ENCODE assay signal across 8 cellular contexts in genomic region chr10:26881600-26882331, GRCh38. TPM values are rescaled to one million over a fixed set of nuclear protein-coding genes. Genes with fewer than 3 reads are reported as not detected.
DNase-seq lines count a peak whose midpoint lies in the region; ATAC-seq, FAIRE-seq and TF ChIP-seq lines count a peak whose summit lies in the region.

No MANE protein-coding gene starts in this region.

- TF ChIP-seq CTCF in MCF 10A (IDR thresholded peaks at IDR 0.05; ENCODE audit: unreplicated experiment): peak; percentile 62
- peak; percentile 77 for TF ChIP-seq CTCF in kidney (IDR thresholded peaks at IDR 0.05; ENCODE audit: borderline replicate concordance, extremely low read depth, insufficient read depth)
- TF ChIP-seq CTCF in thyroid gland (IDR thresholded peaks at IDR 0.05): peak; percentile 18 to 87 (median 73)

- no peak overlapping the region for H3K27ac ChIP-seq in kidney (ENCODE audit: low read depth in 2 of 2, low read length in 2 of 2)
- H3K27ac ChIP-seq in thyroid gland: no peak overlapping the region

- H3K4me1 ChIP-seq in kidney (ENCODE audit: control insufficient read depth in 1 of 2, insufficient read depth in 1 of 2, low read depth in 1 of 2, low read length in 2 of 2) (no peaks in the 10 kb centered on the region), thyroid gland (no peaks in the 10 kb centered on the region)

- CTCF ChIA-PET in MCF 10A (lab: Yijun Ruan, JAX): interaction anchor here (0.6 to 9.4 kb wide), 34 partner anchors 9 to 548 kb away, joined by 3 to 144 read pairs (median 3); no protein-coding TSS in a partner anchor

- H3K4me1 Mint-ChIP-seq in MCF 10A (ENCODE audit: insufficient read depth, unreplicated experiment): peaks cover 14% of the 10 kb centered on the region

- H3K9ac ChIP-seq in kidney (ENCODE audit: low read length in 2 of 2): no peak overlapping the region

- 12 to 13% methylated on average over 10 of the region's 10 CpGs for WGBS in thyroid gland, 2 donors

- peak; percentile 66 for ATAC-seq in HG03280 (IDR thresholded peaks at IDR 0.05; ENCODE audit: unreplicated experiment)
- no peak for ATAC-seq in HG03520 (IDR thresholded peaks at IDR 0.05; ENCODE audit: unreplicated experiment)

- no peaks in the 10 kb centered on the region for H3K36me3 Mint-ChIP-seq in MCF 10A (ENCODE audit: insufficient read depth, unreplicated experiment)

- H3K4me3 ChIP-seq in kidney (ENCODE audit: low read length in 2 of 2) (no peak overlapping the region), thyroid gland (replicated peaks in 1 of 3) (no peak overlapping the region)

- intact Hi-C loops in MCF 10A (cut with micrococcal nuclease) (loop anchor here (1.0 to 5.0 kb wide), 5 partner anchors 20 to 546 kb away; no protein-coding TSS in a partner anchor), kidney (cut with DNase I) (no loop called here), thyroid gland (cut with DNase I) (no loop called here)

- DNase-seq in A172 (ENCODE audit: low spot score) (peak; percentile 51), GM04504 (ENCODE audit: low read depth) (peak; percentile 37), NCI-H69 (lab: John Stamatoyannopoulos, UW) (peak; percentile 68), MCF 10A (ENCODE audit: unreplicated experiment) (peak; percentile 77), kidney (no peak), thyroid gland (no peak)

- no peak for TF ChIP-seq POLR2A in thyroid gland (IDR thresholded peaks at IDR 0.05)

- POLR2A ChIA-PET in MCF 10A (lab: Yijun Ruan, JAX): interaction anchor here (1.1 to 2.7 kb wide), 5 partner anchors 12 to 185 kb away, joined by 7 to 19 read pairs (median 7); partner anchors contain the start of genes ABI1 and PDSS1

- H3K9me3 ChIP-seq in kidney (ENCODE audit: control insufficient read depth in 1 of 2, low read length in 2 of 2) (no peaks in the 10 kb centered on the region), thyroid gland (no peaks in the 10 kb centered on the region)

- no TSS peak for BruUV-seq in MCF 10A (replicated peaks; lab: Mats Ljungman, UMichigan)

- H3K27me3 Mint-ChIP-seq in MCF 10A (ENCODE audit: insufficient read depth, unreplicated experiment): peaks cover 21% of the 10 kb centered on the region

- H3K9me3 Mint-ChIP-seq in MCF 10A (ENCODE audit: unreplicated experiment): no peaks in the 10 kb centered on the region

- no peak overlapping the region for H3K27ac Mint-ChIP-seq in MCF 10A (ENCODE audit: low read depth, unreplicated experiment)

- H3K36me3 ChIP-seq in kidney (ENCODE audit: control insufficient read depth in 1 of 2, insufficient read depth in 2 of 2, low read length in 2 of 2) (no peaks in the 10 kb centered on the region), thyroid gland (no peaks in the 10 kb centered on the region)

- FAIRE-seq in kidney (lab: Jason Lieb, UNC): peak; percentile 94

- H3K4me3 Mint-ChIP-seq in MCF 10A (ENCODE audit: unreplicated experiment): no peak overlapping the region

- H3K27me3 ChIP-seq in thyroid gland: no peaks in the 10 kb centered on the region

RNA-seq across cellular contexts. Expression of gene ABI1, which starts 21.0 kb away (rescaled TPM):
- total RNA-seq in A172 (2014; rRNA removed; shearing (Covaris generic)): 53.6 and 54.6 TPM in 2 replicates
- total RNA-seq in MCF 10A (2022) (43.0 and 53.0 TPM in 2 replicates), kidney (54.1 TPM), thyroid gland (10 to 100 TPM; 42.7 to 72.3 (median 47.4) TPM)
- polyA plus RNA-seq in kidney (ENCODE audit: insufficient read depth, low read depth, low replicate concordance): 25.7 TPM

Comparison
In these comparisons a context has a peak if more than half of its experiments do, and no peak if none do; other contexts are left out.
1. DNase-seq: peak in A172 (single experiment), GM04504 (single experiment), NCI-H69 (single experiment) and MCF 10A (single experiment); none in kidney (single experiment) and thyroid gland (0 of 2).
2. Peak in every context shown above with its lines, with median percentiles within 50 percentile points of each other: CTCF ChIP-seq.